In genomic region chr11:45933846-45934579, GRCh38 we compare ENCODE assay signal across 18 cellular contexts. TPM values are rescaled to one million over a fixed set of nuclear protein-coding genes. Genes with fewer than 3 reads are reported as not detected.
DNase-seq lines count a peak whose midpoint lies in the region; ATAC-seq and TF ChIP-seq lines count a peak whose summit lies in the region.
"Had no signal": no experiment of that assay in that cellular context is flagged by ENCODE, and none has a peak within 500 bp of the region (broad histone marks: within the 10 kb centered on the region; RNA-seq: fewer than 3 reads in every experiment).

No MANE protein-coding gene starts in this region.

- H3K27ac Mint-ChIP-seq in stimulated activated naive B cell treated with anti-CD40 and anti-IgM and Interleukin-4, amounts not matched to agents 10 μg/mL and 1 μg/mL and 100 μg/mL, for 72 hours: peak overlapping the region; percentile 96
- peak overlapping the region in 1 of 2 donors; percentile 82 for H3K27ac Mint-ChIP-seq in stimulated activated naive CD8-positive, alpha-beta T cell treated with anti-CD3 and anti-CD28 coated beads, Interleukin-15, amount 100 ng/mL, for 72 hours
- H3K27ac Mint-ChIP-seq: activated CD8-positive, alpha-beta T cell treated with anti-CD3 and anti-CD28 coated beads for 36 hours; activated naive CD4-positive, alpha-beta T cell treated with anti-CD3 and anti-CD28 coated beads, Interleukin-2, amount 50 U/mL, for 24 hours; T-helper 1 cell treated with Interleukin-12 subunit alpha and Interleukin-12 subunit beta and Interleukin-4 antibody, amounts not matched to agents 30 μg/mL and 1 μg/mL, for 36 hours had no signal

- no peaks in the 10 kb centered on the region for H3K27me3 ChIP-seq in esophagus squamous epithelium
- H3K27me3 ChIP-seq: ovary, transverse colon had no signal

- peaks cover 32 to 45% of the 10 kb centered on the region in 2 donors for H3K36me3 Mint-ChIP-seq in stimulated activated naive B cell treated with anti-CD40 and anti-IgM and Interleukin-4, amounts not matched to agents 10 μg/mL and 1 μg/mL and 100 μg/mL, for 72 hours

- CTCF ChIA-PET in RWPE1 (lab: Yijun Ruan, JAX): interaction anchor here (0.6 kb wide), 1 partner anchor 87 kb away, joined by 3 read pairs; the partner anchor contains the start of gene CRY2

- POLR2A ChIA-PET in RWPE1 (lab: Yijun Ruan, JAX; ENCODE audit: low non-redundant PET): interaction anchor here (0.6 kb wide), 1 partner anchor 23 kb away, joined by 3 read pairs; no protein-coding TSS in a partner anchor

- H3K4me3 Mint-ChIP-seq in stimulated activated naive B cell treated with anti-CD40 and anti-IgM and Interleukin-4, amounts not matched to agents 10 μg/mL and 1 μg/mL and 100 μg/mL, for 72 hours: peak overlapping the region; percentile 93 to 96
- no peak overlapping the region for H3K4me3 Mint-ChIP-seq in stimulated activated naive CD8-positive, alpha-beta T cell treated with anti-CD3 and anti-CD28 coated beads, Interleukin-15, amount 100 ng/mL, for 72 hours
- H3K4me3 Mint-ChIP-seq: activated CD8-positive, alpha-beta T cell treated with anti-CD3 and anti-CD28 coated beads for 36 hours; activated naive CD4-positive, alpha-beta T cell treated with anti-CD3 and anti-CD28 coated beads, Interleukin-2, amount 50 U/mL, for 24 hours; T-helper 1 cell treated with Interleukin-12 subunit alpha and Interleukin-12 subunit beta and Interleukin-4 antibody, amounts not matched to agents 30 μg/mL and 1 μg/mL, for 36 hours; WTC11 had no signal

- peaks cover 21 to 73% (median 21%) of the 10 kb centered on the region in 3 donors for H3K36me3 ChIP-seq in esophagus squamous epithelium
- H3K36me3 ChIP-seq: ovary had no signal

- 30 to 60% methylated on average over 7 to 13 of the region's 21 CpGs for WGBS in esophagus squamous epithelium, 2 donors

- peak overlapping the region; percentile 82 for H3K27ac ChIP-seq in RWPE1
- peak overlapping the region; percentile 7 to 79 (median 42) for H3K27ac ChIP-seq in esophagus squamous epithelium
- H3K27ac ChIP-seq: ovary, transverse colon had no signal

- H3K4me3 ChIP-seq in esophagus squamous epithelium: no peak overlapping the region
- H3K4me3 ChIP-seq: ovary, transverse colon had no signal

- no peak for TF ChIP-seq CTCF in RWPE1 (conservative IDR thresholded peaks at IDR 0.05; ENCODE audit: low read depth)
- no peak for TF ChIP-seq CTCF in esophagus squamous epithelium (IDR thresholded peaks at IDR 0.05)

- TF ChIP-seq POLR2A in esophagus squamous epithelium (IDR thresholded peaks at IDR 0.05): no peak

- no peak for ATAC-seq in stimulated activated naive B cell treated with anti-CD40 and anti-IgM and Interleukin-4, amounts not matched to agents 10 μg/mL and 1 μg/mL and 100 μg/mL, for 72 hours (replicated peaks)
- ATAC-seq in stimulated activated naive CD8-positive, alpha-beta T cell treated with anti-CD3 and anti-CD28 coated beads, Interleukin-15, amount 100 ng/mL, for 72 hours: no peak
- ATAC-seq: activated CD8-positive, alpha-beta T cell treated with anti-CD3 and anti-CD28 coated beads for 36 hours; esophagus mucosa; WTC11 had no signal

- DNase-seq in RWPE1 (ENCODE audit: low spot score) (no peak), esophagus squamous epithelium (lab: John Stamatoyannopoulos, UW) (no peak), COR-L47 (lab: John Stamatoyannopoulos, UW) (no peak), NCI-H446 treated with DMSO at 0.1 percent for 48 hours (lab: John Stamatoyannopoulos, UW) (no peak)
- DNase-seq in stimulated activated naive B cell treated with anti-CD40 and anti-IgM and Interleukin-4, amounts not matched to agents 10 μg/mL and 1 μg/mL and 100 μg/mL, for 72 hours: no peak
- no peak for DNase-seq in stimulated activated naive CD8-positive, alpha-beta T cell treated with anti-CD3 and anti-CD28 coated beads, Interleukin-15, amount 100 ng/mL, for 72 hours
- DNase-seq: activated CD8-positive, alpha-beta T cell treated with anti-CD3 and anti-CD28 coated beads for 36 hours; activated T-cell treated with anti-CD3 and anti-CD28 coated beads, Interleukin-2, amount 50 U/mL, for 48 hours; AML-193; NCI-H187; SHP77 treated with DMSO at 0.1 percent for 48 hours; transverse colon had no signal

- no peaks in the 10 kb centered on the region for H3K27me3 Mint-ChIP-seq in stimulated activated naive B cell treated with anti-CD40 and anti-IgM and Interleukin-4, amounts not matched to agents 10 μg/mL and 1 μg/mL and 100 μg/mL, for 72 hours
- H3K27me3 Mint-ChIP-seq in stimulated activated naive CD8-positive, alpha-beta T cell treated with anti-CD3 and anti-CD28 coated beads, Interleukin-15, amount 100 ng/mL, for 72 hours: no peaks in the 10 kb centered on the region
- H3K27me3 Mint-ChIP-seq: activated CD8-positive, alpha-beta T cell treated with anti-CD3 and anti-CD28 coated beads for 36 hours; activated naive CD4-positive, alpha-beta T cell treated with anti-CD3 and anti-CD28 coated beads, Interleukin-2, amount 50 U/mL, for 24 hours had no signal

- H3K9me3 ChIP-seq in esophagus squamous epithelium: no peaks in the 10 kb centered on the region
- H3K9me3 ChIP-seq: ovary, transverse colon had no signal

- peaks cover 69 to 83% of the 10 kb centered on the region in 2 donors for H3K4me1 Mint-ChIP-seq in stimulated activated naive B cell treated with anti-CD40 and anti-IgM and Interleukin-4, amounts not matched to agents 10 μg/mL and 1 μg/mL and 100 μg/mL, for 72 hours
- H3K4me1 Mint-ChIP-seq in stimulated activated naive CD8-positive, alpha-beta T cell treated with anti-CD3 and anti-CD28 coated beads, Interleukin-15, amount 100 ng/mL, for 72 hours: peaks cover 24% of the 10 kb centered on the region

- no peaks in the 10 kb centered on the region for H3K9me3 Mint-ChIP-seq in stimulated activated naive B cell treated with anti-CD40 and anti-IgM and Interleukin-4, amounts not matched to agents 10 μg/mL and 1 μg/mL and 100 μg/mL, for 72 hours
- H3K9me3 Mint-ChIP-seq in stimulated activated naive CD8-positive, alpha-beta T cell treated with anti-CD3 and anti-CD28 coated beads, Interleukin-15, amount 100 ng/mL, for 72 hours: no peaks in the 10 kb centered on the region
- H3K9me3 Mint-ChIP-seq: activated CD8-positive, alpha-beta T cell treated with anti-CD3 and anti-CD28 coated beads for 36 hours; activated naive CD4-positive, alpha-beta T cell treated with anti-CD3 and anti-CD28 coated beads, Interleukin-2, amount 50 U/mL, for 24 hours; T-helper 1 cell treated with Interleukin-12 subunit alpha and Interleukin-12 subunit beta and Interleukin-4 antibody, amounts not matched to agents 30 μg/mL and 1 μg/mL, for 36 hours; WTC11 had no signal

- H3K4me1 ChIP-seq in esophagus squamous epithelium: peaks cover 27 to 74% (median 42%) of the 10 kb centered on the region in 3 donors

- intact Hi-C loops in esophagus squamous epithelium (cut with DNase I): no loop called here

RNA-seq across cellular contexts. Expression of gene LARGE2, which starts 11.6 kb away (rescaled TPM):
- 10 to 100 TPM; 12.4 to 18.3 (median 15.5) TPM for total RNA-seq in esophagus squamous epithelium
- total RNA-seq: dermis microvascular lymphatic vessel endothelial cell had no signal

RNA-seq across cellular contexts. Expression of gene PEX16, which starts 16.3 kb away (rescaled TPM):
- 10 to 100 TPM; 18.3 to 25.5 (median 22.1) TPM for total RNA-seq in esophagus squamous epithelium

RNA-seq across cellular contexts. Expression of gene FREY1, which starts 26.9 kb away (rescaled TPM):
- total RNA-seq in esophagus squamous epithelium: 1 to 10 TPM in 2 of 4 donors, under 1 TPM in 1, not detected in 1; 0.57 to 2.1 (median 1.2) TPM

RNA-seq across cellular contexts. Expression of gene MAPK8IP1, which starts 48.6 kb away (rescaled TPM):
- total RNA-seq in esophagus squamous epithelium: 1 to 10 TPM in 3 of 4 donors, under 1 TPM in 1; 0.57 to 4.0 (median 1.3) TPM

Comparison
In these comparisons a context has a peak if more than half of its experiments do, and no peak if none do; other contexts are left out.
1. H3K4me3 Mint-ChIP-seq: peak in stimulated activated naive B cell treated with anti-CD40 and anti-IgM and Interleukin-4, amounts not matched to agents 10 μg/mL and 1 μg/mL and 100 μg/mL, for 72 hours (2 of 2); none in stimulated activated naive CD8-positive, alpha-beta T cell treated with anti-CD3 and anti-CD28 coated beads, Interleukin-15, amount 100 ng/mL, for 72 hours (0 of 2).